22 cellular contexts compared by ENCODE assay signal in the genomic region with DNA sequence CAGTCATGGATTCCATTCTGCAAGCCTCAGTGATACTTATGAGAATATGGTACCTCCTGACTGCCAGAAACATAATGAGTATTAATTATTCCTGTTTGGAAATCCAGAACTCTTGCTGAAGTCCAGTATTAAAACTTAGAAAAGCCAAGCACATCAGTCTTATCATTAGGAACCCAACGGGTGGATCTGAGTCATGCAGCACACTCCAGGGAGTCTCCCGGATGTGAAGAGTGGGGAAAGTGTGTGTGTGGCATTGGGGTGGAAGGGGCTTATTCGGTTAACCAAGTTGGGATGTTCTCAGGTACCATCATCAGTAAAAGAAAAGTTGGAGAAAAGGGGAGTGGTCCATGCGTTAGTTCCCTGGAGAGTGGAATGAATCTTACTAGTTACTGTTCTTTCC.
"Had no signal": no experiment of that assay in that cellular context is flagged by ENCODE, and none has a peak within 500 bp of the region (broad histone marks: within the 10 kb centered on the region; RNA-seq: fewer than 3 reads in every experiment).

No MANE protein-coding gene starts in this region.

- H3K27me3 Mint-ChIP-seq: activated naive CD8-positive, alpha-beta T cell treated with anti-CD3 and anti-CD28 coated beads, Interleukin-2, amount 10 ng/mL, durations not matched to agents 7 days and 5 days; progenitor cell of endocrine pancreas had no signal

- H3K4me1 ChIP-seq: body of pancreas had no signal

- H3K9me3 ChIP-seq: body of pancreas, right atrium auricular region, spleen, upper lobe of left lung had no signal

- H3K9me3 Mint-ChIP-seq: activated naive CD4-positive, alpha-beta T cell treated with anti-CD3 and anti-CD28 coated beads for 36 hours; neural crest cell had no signal

- ATAC-seq: body of pancreas; stimulated activated naive CD8-positive, alpha-beta T cell treated with anti-CD3 and anti-CD28 coated beads, Interleukin-15, Interleukin-2, amounts not matched to agents 100 U/mL and 50 U/mL, for 24 hours; WTC11 had no signal

- H3K27ac Mint-ChIP-seq: activated naive CD4-positive, alpha-beta T cell treated with anti-CD3 and anti-CD28 coated beads for 36 hours; activated naive CD8-positive, alpha-beta T cell treated with anti-CD3 and anti-CD28 coated beads, Interleukin-2, amount 10 ng/mL, durations not matched to agents 7 days and 5 days; progenitor cell of endocrine pancreas; WTC11 had no signal

- H3K4me3 Mint-ChIP-seq: activated naive CD4-positive, alpha-beta T cell treated with anti-CD3 and anti-CD28 coated beads for 36 hours; activated naive CD8-positive, alpha-beta T cell treated with anti-CD3 and anti-CD28 coated beads, Interleukin-2, amount 10 ng/mL, durations not matched to agents 7 days and 5 days; neural crest cell; WTC11 had no signal

- H3K27me3 ChIP-seq: body of pancreas, right atrium auricular region, spleen, upper lobe of left lung had no signal

- FAIRE-seq: kidney had no signal

- DNase-seq: activated CD8-positive, alpha-beta memory T cell treated with anti-CD3 and anti-CD28 coated beads for 24 hours; activated CD8-positive, alpha-beta memory T cell treated with anti-CD3 and anti-CD28 coated beads, Interleukin-2, amount 50 U/mL, for 4 hours; activated naive CD4-positive, alpha-beta T cell treated with anti-CD3 and anti-CD28 coated beads for 36 hours; activated naive CD8-positive, alpha-beta T cell treated with anti-CD3 and anti-CD28 coated beads, Interleukin-2, amount 10 ng/mL, durations not matched to agents 7 days and 5 days; activated T-cell treated with anti-CD3 and anti-CD28 coated beads, Interleukin-2, amount 50 U/mL, for 48 hours; amygdala; body of pancreas; effector memory CD4-positive, alpha-beta T cell; foreskin melanocyte; kidney; midbrain; spleen; stimulated activated CD4-positive, alpha-beta T cell treated with anti-CD3 and anti-CD28 coated beads, Interleukin-4, amount 100 ng/mL, for 1 hour; stimulated activated naive CD8-positive, alpha-beta T cell treated with anti-CD3 and anti-CD28 coated beads, Interleukin-15, Interleukin-2, amounts not matched to agents 100 U/mL and 50 U/mL, for 24 hours; SW 1271; upper lobe of left lung had no signal

- H3K27ac ChIP-seq: body of pancreas, right atrium auricular region, SK-N-MC, spleen, upper lobe of left lung had no signal

- H3K4me3 ChIP-seq: body of pancreas, lung, right atrium auricular region, SK-N-MC, spleen, upper lobe of left lung had no signal
